Comparison of ENCODE assay signal across 1 cellular context in the genomic region with DNA sequence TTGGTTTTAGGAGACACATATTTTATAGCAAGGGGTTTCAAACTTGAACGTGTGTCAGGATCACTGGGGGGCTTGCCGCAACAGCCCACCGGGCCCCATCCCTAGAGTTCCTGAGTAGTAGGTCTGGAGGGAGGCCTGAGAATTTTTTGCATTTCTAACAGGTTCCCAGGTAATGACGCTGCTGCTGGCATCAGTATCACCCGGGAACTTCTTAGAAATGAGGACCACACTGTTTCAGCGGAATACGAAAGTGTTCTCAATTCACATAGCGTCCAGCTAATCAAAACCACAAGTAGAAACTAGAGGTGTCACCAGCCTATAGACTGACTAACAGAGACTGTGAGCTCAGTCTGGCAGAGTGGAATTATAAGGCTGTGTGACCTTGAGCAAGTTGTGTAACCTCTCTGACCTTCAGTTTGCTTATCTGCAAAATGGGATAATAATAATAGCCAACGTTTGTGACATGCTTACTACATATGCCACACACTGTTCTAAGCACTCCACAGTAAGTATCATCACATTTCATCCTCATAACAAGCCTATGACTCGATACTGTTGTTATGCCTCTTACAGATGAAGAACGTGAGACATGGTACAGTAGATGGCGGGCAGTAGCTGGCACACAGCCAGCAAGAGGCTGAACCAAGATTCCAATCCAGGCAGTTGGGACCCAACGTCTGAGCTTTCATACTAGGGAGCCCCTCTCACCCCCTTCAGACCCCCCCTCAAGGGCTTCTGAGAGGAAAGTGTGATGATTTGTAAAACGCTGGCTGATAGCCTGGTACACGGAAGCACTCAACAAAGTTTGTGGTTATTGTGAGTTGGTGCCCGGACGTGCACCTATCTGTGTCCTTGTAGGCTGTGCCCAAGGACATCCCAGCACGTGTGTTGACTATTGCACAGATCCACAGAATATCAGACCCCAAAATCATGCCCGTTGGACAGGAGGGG.
TF ChIP-seq lines count a peak whose summit lies in the region.

No MANE protein-coding gene starts in this region.

TF ChIP-seq in K562, 482 proteins besides CTCF, POLR2A, EP300 and RAD21 (continued from another document):
- TF ChIP-seq, protein P1, sequence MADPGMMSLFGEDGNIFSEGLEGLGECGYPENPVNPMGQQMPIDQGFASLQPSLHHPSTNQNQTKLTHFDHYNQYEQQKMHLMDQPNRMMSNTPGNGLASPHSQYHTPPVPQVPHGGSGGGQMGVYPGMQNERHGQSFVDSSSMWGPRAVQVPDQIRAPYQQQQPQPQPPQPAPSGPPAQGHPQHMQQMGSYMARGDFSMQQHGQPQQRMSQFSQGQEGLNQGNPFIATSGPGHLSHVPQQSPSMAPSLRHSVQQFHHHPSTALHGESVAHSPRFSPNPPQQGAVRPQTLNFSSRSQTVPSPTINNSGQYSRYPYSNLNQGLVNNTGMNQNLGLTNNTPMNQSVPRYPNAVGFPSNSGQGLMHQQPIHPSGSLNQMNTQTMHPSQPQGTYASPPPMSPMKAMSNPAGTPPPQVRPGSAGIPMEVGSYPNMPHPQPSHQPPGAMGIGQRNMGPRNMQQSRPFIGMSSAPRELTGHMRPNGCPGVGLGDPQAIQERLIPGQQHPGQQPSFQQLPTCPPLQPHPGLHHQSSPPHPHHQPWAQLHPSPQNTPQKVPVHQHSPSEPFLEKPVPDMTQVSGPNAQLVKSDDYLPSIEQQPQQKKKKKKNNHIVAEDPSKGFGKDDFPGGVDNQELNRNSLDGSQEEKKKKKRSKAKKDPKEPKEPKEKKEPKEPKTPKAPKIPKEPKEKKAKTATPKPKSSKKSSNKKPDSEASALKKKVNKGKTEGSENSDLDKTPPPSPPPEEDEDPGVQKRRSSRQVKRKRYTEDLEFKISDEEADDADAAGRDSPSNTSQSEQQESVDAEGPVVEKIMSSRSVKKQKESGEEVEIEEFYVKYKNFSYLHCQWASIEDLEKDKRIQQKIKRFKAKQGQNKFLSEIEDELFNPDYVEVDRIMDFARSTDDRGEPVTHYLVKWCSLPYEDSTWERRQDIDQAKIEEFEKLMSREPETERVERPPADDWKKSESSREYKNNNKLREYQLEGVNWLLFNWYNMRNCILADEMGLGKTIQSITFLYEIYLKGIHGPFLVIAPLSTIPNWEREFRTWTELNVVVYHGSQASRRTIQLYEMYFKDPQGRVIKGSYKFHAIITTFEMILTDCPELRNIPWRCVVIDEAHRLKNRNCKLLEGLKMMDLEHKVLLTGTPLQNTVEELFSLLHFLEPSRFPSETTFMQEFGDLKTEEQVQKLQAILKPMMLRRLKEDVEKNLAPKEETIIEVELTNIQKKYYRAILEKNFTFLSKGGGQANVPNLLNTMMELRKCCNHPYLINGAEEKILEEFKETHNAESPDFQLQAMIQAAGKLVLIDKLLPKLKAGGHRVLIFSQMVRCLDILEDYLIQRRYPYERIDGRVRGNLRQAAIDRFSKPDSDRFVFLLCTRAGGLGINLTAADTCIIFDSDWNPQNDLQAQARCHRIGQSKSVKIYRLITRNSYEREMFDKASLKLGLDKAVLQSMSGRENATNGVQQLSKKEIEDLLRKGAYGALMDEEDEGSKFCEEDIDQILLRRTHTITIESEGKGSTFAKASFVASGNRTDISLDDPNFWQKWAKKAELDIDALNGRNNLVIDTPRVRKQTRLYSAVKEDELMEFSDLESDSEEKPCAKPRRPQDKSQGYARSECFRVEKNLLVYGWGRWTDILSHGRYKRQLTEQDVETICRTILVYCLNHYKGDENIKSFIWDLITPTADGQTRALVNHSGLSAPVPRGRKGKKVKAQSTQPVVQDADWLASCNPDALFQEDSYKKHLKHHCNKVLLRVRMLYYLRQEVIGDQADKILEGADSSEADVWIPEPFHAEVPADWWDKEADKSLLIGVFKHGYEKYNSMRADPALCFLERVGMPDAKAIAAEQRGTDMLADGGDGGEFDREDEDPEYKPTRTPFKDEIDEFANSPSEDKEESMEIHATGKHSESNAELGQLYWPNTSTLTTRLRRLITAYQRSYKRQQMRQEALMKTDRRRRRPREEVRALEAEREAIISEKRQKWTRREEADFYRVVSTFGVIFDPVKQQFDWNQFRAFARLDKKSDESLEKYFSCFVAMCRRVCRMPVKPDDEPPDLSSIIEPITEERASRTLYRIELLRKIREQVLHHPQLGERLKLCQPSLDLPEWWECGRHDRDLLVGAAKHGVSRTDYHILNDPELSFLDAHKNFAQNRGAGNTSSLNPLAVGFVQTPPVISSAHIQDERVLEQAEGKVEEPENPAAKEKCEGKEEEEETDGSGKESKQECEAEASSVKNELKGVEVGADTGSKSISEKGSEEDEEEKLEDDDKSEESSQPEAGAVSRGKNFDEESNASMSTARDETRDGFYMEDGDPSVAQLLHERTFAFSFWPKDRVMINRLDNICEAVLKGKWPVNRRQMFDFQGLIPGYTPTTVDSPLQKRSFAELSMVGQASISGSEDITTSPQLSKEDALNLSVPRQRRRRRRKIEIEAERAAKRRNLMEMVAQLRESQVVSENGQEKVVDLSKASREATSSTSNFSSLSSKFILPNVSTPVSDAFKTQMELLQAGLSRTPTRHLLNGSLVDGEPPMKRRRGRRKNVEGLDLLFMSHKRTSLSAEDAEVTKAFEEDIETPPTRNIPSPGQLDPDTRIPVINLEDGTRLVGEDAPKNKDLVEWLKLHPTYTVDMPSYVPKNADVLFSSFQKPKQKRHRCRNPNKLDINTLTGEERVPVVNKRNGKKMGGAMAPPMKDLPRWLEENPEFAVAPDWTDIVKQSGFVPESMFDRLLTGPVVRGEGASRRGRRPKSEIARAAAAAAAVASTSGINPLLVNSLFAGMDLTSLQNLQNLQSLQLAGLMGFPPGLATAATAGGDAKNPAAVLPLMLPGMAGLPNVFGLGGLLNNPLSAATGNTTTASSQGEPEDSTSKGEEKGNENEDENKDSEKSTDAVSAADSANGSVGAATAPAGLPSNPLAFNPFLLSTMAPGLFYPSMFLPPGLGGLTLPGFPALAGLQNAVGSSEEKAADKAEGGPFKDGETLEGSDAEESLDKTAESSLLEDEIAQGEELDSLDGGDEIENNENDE (IDR thresholded peaks at IDR 0.05; ENCODE audit: low read depth, low read length), result no peak
- TF ChIP-seq, protein P2, sequence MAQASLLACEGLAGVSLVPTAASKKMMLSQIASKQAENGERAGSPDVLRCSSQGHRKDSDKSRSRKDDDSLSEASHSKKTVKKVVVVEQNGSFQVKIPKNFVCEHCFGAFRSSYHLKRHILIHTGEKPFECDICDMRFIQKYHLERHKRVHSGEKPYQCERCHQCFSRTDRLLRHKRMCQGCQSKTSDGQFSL (CRISPR knock-in tag; IDR thresholded peaks at IDR 0.05), result no peak
- TF ChIP-seq, protein P2 (tag; IDR thresholded peaks at IDR 0.05), result no peak
- TF ChIP-seq, protein P3, sequence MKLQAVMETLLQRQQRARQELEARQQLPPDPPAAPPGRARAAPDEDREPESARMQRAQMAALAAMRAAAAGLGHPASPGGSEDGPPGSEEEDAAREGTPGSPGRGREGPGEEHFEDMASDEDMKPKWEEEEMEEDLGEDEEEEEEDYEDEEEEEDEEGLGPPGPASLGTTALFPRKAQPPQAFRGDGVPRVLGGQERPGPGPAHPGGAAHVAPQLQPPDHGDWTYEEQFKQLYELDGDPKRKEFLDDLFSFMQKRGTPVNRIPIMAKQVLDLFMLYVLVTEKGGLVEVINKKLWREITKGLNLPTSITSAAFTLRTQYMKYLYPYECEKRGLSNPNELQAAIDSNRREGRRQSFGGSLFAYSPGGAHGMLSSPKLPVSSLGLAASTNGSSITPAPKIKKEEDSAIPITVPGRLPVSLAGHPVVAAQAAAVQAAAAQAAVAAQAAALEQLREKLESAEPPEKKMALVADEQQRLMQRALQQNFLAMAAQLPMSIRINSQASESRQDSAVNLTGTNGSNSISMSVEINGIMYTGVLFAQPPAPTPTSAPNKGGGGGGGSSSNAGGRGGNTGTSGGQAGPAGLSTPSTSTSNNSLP (IDR thresholded peaks at IDR 0.05; ENCODE audit: borderline replicate concordance, low read depth, low read length), result no peak
- TF ChIP-seq, protein P4, sequence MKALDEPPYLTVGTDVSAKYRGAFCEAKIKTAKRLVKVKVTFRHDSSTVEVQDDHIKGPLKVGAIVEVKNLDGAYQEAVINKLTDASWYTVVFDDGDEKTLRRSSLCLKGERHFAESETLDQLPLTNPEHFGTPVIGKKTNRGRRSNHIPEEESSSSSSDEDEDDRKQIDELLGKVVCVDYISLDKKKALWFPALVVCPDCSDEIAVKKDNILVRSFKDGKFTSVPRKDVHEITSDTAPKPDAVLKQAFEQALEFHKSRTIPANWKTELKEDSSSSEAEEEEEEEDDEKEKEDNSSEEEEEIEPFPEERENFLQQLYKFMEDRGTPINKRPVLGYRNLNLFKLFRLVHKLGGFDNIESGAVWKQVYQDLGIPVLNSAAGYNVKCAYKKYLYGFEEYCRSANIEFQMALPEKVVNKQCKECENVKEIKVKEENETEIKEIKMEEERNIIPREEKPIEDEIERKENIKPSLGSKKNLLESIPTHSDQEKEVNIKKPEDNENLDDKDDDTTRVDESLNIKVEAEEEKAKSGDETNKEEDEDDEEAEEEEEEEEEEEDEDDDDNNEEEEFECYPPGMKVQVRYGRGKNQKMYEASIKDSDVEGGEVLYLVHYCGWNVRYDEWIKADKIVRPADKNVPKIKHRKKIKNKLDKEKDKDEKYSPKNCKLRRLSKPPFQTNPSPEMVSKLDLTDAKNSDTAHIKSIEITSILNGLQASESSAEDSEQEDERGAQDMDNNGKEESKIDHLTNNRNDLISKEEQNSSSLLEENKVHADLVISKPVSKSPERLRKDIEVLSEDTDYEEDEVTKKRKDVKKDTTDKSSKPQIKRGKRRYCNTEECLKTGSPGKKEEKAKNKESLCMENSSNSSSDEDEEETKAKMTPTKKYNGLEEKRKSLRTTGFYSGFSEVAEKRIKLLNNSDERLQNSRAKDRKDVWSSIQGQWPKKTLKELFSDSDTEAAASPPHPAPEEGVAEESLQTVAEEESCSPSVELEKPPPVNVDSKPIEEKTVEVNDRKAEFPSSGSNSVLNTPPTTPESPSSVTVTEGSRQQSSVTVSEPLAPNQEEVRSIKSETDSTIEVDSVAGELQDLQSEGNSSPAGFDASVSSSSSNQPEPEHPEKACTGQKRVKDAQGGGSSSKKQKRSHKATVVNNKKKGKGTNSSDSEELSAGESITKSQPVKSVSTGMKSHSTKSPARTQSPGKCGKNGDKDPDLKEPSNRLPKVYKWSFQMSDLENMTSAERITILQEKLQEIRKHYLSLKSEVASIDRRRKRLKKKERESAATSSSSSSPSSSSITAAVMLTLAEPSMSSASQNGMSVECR (CRISPR knock-in tag; IDR thresholded peaks at IDR 0.05), result 0 out of 2 replicates have a peak, but pooled peaks have one; percentile 45
- no peak for TF ChIP-seq E2F3 (CRISPR knock-in tag; IDR thresholded peaks at IDR 0.05)
- TF ChIP-seq, protein P5, sequence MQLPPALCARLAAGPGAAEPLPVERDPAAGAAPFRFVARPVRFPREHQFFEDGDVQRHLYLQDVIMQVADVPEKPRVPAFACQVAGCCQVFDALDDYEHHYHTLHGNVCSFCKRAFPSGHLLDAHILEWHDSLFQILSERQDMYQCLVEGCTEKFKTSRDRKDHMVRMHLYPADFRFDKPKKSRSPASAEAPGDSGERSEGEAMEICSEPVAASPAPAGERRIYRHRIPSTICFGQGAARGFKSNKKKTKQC (CRISPR knock-in tag; IDR thresholded peaks at IDR 0.05), result 0 out of 2 replicates have a peak, but pooled peaks have one; percentile 37
- no peak for TF ChIP-seq ZBTB8A (IDR thresholded peaks at IDR 0.05; ENCODE audit: partially characterized antibody)
- TF ChIP-seq ZEB2 (IDR thresholded peaks at IDR 0.05), result no peak
- TF ChIP-seq, protein P6, sequence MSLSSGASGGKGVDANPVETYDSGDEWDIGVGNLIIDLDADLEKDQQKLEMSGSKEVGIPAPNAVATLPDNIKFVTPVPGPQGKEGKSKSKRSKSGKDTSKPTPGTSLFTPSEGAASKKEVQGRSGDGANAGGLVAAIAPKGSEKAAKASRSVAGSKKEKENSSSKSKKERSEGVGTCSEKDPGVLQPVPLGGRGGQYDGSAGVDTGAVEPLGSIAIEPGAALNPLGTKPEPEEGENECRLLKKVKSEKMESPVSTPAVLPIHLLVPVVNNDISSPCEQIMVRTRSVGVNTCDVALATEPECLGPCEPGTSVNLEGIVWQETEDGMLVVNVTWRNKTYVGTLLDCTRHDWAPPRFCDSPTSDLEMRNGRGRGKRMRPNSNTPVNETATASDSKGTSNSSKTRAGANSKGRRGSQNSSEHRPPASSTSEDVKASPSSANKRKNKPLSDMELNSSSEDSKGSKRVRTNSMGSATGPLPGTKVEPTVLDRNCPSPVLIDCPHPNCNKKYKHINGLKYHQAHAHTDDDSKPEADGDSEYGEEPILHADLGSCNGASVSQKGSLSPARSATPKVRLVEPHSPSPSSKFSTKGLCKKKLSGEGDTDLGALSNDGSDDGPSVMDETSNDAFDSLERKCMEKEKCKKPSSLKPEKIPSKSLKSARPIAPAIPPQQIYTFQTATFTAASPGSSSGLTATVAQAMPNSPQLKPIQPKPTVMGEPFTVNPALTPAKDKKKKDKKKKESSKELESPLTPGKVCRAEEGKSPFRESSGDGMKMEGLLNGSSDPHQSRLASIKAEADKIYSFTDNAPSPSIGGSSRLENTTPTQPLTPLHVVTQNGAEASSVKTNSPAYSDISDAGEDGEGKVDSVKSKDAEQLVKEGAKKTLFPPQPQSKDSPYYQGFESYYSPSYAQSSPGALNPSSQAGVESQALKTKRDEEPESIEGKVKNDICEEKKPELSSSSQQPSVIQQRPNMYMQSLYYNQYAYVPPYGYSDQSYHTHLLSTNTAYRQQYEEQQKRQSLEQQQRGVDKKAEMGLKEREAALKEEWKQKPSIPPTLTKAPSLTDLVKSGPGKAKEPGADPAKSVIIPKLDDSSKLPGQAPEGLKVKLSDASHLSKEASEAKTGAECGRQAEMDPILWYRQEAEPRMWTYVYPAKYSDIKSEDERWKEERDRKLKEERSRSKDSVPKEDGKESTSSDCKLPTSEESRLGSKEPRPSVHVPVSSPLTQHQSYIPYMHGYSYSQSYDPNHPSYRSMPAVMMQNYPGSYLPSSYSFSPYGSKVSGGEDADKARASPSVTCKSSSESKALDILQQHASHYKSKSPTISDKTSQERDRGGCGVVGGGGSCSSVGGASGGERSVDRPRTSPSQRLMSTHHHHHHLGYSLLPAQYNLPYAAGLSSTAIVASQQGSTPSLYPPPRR (CRISPR knock-in tag; IDR thresholded peaks at IDR 0.05; ENCODE audit: borderline replicate concordance), result no peak
- no peak for TF ChIP-seq GTF2F1 (IDR thresholded peaks at IDR 0.05; ENCODE audit: low read depth, low read length)
- no peak for TF ChIP-seq BMI1 (IDR thresholded peaks at IDR 0.05; ENCODE audit: low read length)
- TF ChIP-seq TBP (optimal IDR thresholded peaks at IDR 0.05; ENCODE audit: low read depth, low read length), result no peak
- no peak for TF ChIP-seq NR2C1 (IDR thresholded peaks at IDR 0.05)
- TF ChIP-seq NR2C1 (tag; IDR thresholded peaks at IDR 0.05), result 0 out of 2 replicates have a peak, but pooled peaks have one; percentile 21
- peak; percentile 78 to 91 for TF ChIP-seq KDM1A (IDR thresholded peaks at IDR 0.05)
- 0 out of 2 replicates have a peak, but pooled peaks have one; percentile 5 for TF ChIP-seq CEBPG (CRISPR knock-in tag; IDR thresholded peaks at IDR 0.05)
- TF ChIP-seq CEBPG (tag; conservative IDR thresholded peaks at IDR 0.05 in 1 of 2, IDR thresholded peaks at IDR 0.05 in 1 of 2), result no peak
- TF ChIP-seq HLTF (IDR thresholded peaks at IDR 0.05), result no peak
